In genomic region chrX:14026121-14026520, GRCh38 we compare ENCODE assay signal across 19 cellular contexts. TPM values are rescaled to one million over a fixed set of nuclear protein-coding genes. Genes with fewer than 3 reads are reported as not detected.
DNase-seq lines count a peak whose midpoint lies in the region; ATAC-seq and TF ChIP-seq lines count a peak whose summit lies in the region.
"Had no signal": no experiment of that assay in that cellular context is flagged by ENCODE, and none has a peak within 500 bp of the region (broad histone marks: within the 10 kb centered on the region; RNA-seq: fewer than 3 reads in every experiment).

No MANE protein-coding gene starts in this region.

- TF ChIP-seq CTCF in Loucy (conservative IDR thresholded peaks at IDR 0.05; ENCODE audit: low read length) = no peak

- H3K4me3 ChIP-seq in Loucy (ENCODE audit: low read length, poor library complexity, severe bottlenecking) = no peak overlapping the region
- no peak overlapping the region for H3K4me3 ChIP-seq in iPS-18a (ENCODE audit: low read length)
- H3K4me3 ChIP-seq: esophagus muscularis mucosa, gastroesophageal sphincter, left lung had no signal

- H3K27ac ChIP-seq in iPS-18a (ENCODE audit: low read length) (peak overlapping the region; percentile 35), substantia nigra (ENCODE audit: low read depth, low read length, poor library complexity, severe bottlenecking) (peak overlapping the region; percentile 95)
- H3K27ac ChIP-seq: left lung had no signal

- H3K27ac Mint-ChIP-seq in activated CD4-positive, alpha-beta T cell treated with anti-CD3 and anti-CD28 coated beads for 36 hours = no peak overlapping the region

- ATAC-seq in GM18858 (IDR thresholded peaks at IDR 0.05; ENCODE audit: unreplicated experiment) (no peak), GM21390 (IDR thresholded peaks at IDR 0.05; ENCODE audit: unreplicated experiment) (no peak)
- no peak for ATAC-seq in activated CD4-positive, alpha-beta T cell treated with anti-CD3 and anti-CD28 coated beads for 36 hours
- ATAC-seq: gastroesophageal sphincter, left lung had no signal

- POLR2A ChIA-PET in activated CD4-positive, alpha-beta T cell treated with anti-CD3 and anti-CD28 coated beads for 36 hours (lab: Charles Lee) = no interaction called here

- peaks cover 30% of the 10 kb centered on the region for H3K79me2 ChIP-seq in Loucy (ENCODE audit: insufficient read depth, low read length)

- DNase-seq in amygdala (lab: John Stamatoyannopoulos, UW) (peak in 53 of 56 donors; percentile 0 to 86 (median 38)), substantia nigra (lab: John Stamatoyannopoulos, UW) (peak in 47 of 49 donors; percentile 0 to 81 (median 50)), NAMALWA (ENCODE audit: low spot score) (no peak)
- DNase-seq in activated CD4-positive, alpha-beta T cell treated with anti-CD3 and anti-CD28 coated beads for 36 hours = no peak
- DNase-seq: activated CD4-positive, alpha-beta T cell treated with anti-CD3 and anti-CD28 coated beads, Interleukin-2, amount 50 U/mL, for 1 hour; DMS79; HCEC 1CT; left lung; NCI-H1417; NCI-H2171; NCI-H774; SIG-M5 had no signal

- H3K27me3 ChIP-seq in Loucy (ENCODE audit: insufficient read depth, low read length, poor library complexity, severe bottlenecking) (no peaks in the 10 kb centered on the region), iPS-18a (ENCODE audit: control insufficient read depth, insufficient read depth, low read length) (no peaks in the 10 kb centered on the region)
- H3K27me3 ChIP-seq: esophagus muscularis mucosa, gastroesophageal sphincter, left lung had no signal

- H3K4me1 Mint-ChIP-seq in activated CD4-positive, alpha-beta T cell treated with anti-CD3 and anti-CD28 coated beads for 36 hours = peaks cover 27% of the 10 kb centered on the region

- H3F3A ChIP-seq in Loucy (ENCODE audit: low read depth) = no peaks in the 10 kb centered on the region

- H3K36me3 ChIP-seq in Loucy (ENCODE audit: insufficient read depth, low read length) (no peaks in the 10 kb centered on the region), iPS-18a (ENCODE audit: control insufficient read depth, low read depth, low read length) (no peaks in the 10 kb centered on the region)
- H3K36me3 ChIP-seq: esophagus muscularis mucosa, gastroesophageal sphincter, left lung had no signal

- no peak overlapping the region for H3K4me3 Mint-ChIP-seq in activated CD4-positive, alpha-beta T cell treated with anti-CD3 and anti-CD28 coated beads for 36 hours
- H3K4me3 Mint-ChIP-seq: central memory CD8-positive, alpha-beta T cell had no signal

- H3K9ac ChIP-seq in Loucy (ENCODE audit: low read depth, low read length, poor library complexity, severe bottlenecking) (no peak overlapping the region), iPS-18a (ENCODE audit: low read length) (peak overlapping the region; percentile 31)

- CTCF ChIA-PET in activated CD4-positive, alpha-beta T cell treated with anti-CD3 and anti-CD28 coated beads for 36 hours (lab: Charles Lee) = interaction anchor here (0.9 to 2.0 kb wide), 3 partner anchors 10 to 380 kb away, joined by 3 to 5 read pairs (median 3); no protein-coding TSS in a partner anchor

- H3K36me3 Mint-ChIP-seq in activated CD4-positive, alpha-beta T cell treated with anti-CD3 and anti-CD28 coated beads for 36 hours (ENCODE audit: low read depth) = peaks cover 2% of the 10 kb centered on the region

- H3K4me1 ChIP-seq in Loucy (ENCODE audit: insufficient read depth, low read length, poor library complexity, severe bottlenecking) = peaks cover 10% of the 10 kb centered on the region
- peaks cover 36% of the 10 kb centered on the region for H3K4me1 ChIP-seq in iPS-18a (ENCODE audit: control insufficient read depth, low read depth, low read length)

- H3K9me3 ChIP-seq in Loucy (ENCODE audit: insufficient read depth, low read depth, low read length) = no peaks in the 10 kb centered on the region
- no peaks in the 10 kb centered on the region for H3K9me3 ChIP-seq in iPS-18a (ENCODE audit: control insufficient read depth, low read depth, low read length)
- H3K9me3 ChIP-seq: esophagus muscularis mucosa, gastroesophageal sphincter, left lung had no signal

- no peaks in the 10 kb centered on the region for H3K9me2 ChIP-seq in Loucy (replicated peaks; ENCODE audit: low read depth, low read length)

- no peaks in the 10 kb centered on the region for H3K9me3 Mint-ChIP-seq in activated CD4-positive, alpha-beta T cell treated with anti-CD3 and anti-CD28 coated beads for 36 hours (ENCODE audit: low read depth)
- H3K9me3 Mint-ChIP-seq: central memory CD8-positive, alpha-beta T cell had no signal

- H3K4me2 ChIP-seq in Loucy (ENCODE audit: low read depth, low read length, poor library complexity, severe bottlenecking) = peak overlapping the region; percentile 37

- intact Hi-C loops in activated CD4-positive, alpha-beta T cell treated with anti-CD3 and anti-CD28 coated beads for 36 hours (cut with DNase I, micrococcal nuclease) = loop anchor here (5.0 to 10.0 kb wide), 3 partner anchors 934 to 1309 kb away; partner anchors contain the start of gene PIGA (in 1 of the 2)

- H4K20me1 ChIP-seq in Loucy (ENCODE audit: insufficient read depth, low read length, poor library complexity, severe bottlenecking) = no peaks in the 10 kb centered on the region

- H3K27me3 Mint-ChIP-seq in activated CD4-positive, alpha-beta T cell treated with anti-CD3 and anti-CD28 coated beads for 36 hours = no peaks in the 10 kb centered on the region
- H3K27me3 Mint-ChIP-seq: central memory CD8-positive, alpha-beta T cell had no signal

- no peak overlapping the region for H2AFZ ChIP-seq in Loucy (ENCODE audit: low read length)

RNA-seq across cellular contexts. Expression of gene GEMIN8, which starts 3.6 kb away (rescaled TPM):
- 10 to 100 TPM; 14.9 to 15.6 TPM for total RNA-seq in activated CD4-positive, alpha-beta T cell treated with anti-CD3 and anti-CD28 coated beads for 36 hours

Comparison
In these comparisons a context has a peak if more than half of its experiments do, and no peak if none do; other contexts are left out.
1. DNase-seq: peak in amygdala (53 of 56) and substantia nigra (47 of 49); none in NAMALWA (single experiment) and activated CD4-positive, alpha-beta T cell treated with anti-CD3 and anti-CD28 coated beads for 36 hours (single experiment).